ENCODE assay signal across 13 cellular contexts in genomic region chr14:72847721-72848120, GRCh38. TPM values are rescaled to one million over a fixed set of nuclear protein-coding genes. Genes with fewer than 3 reads are reported as not detected.
DNase-seq lines count a peak whose midpoint lies in the region; ATAC-seq and TF ChIP-seq lines count a peak whose summit lies in the region.
"Had no signal": no experiment of that assay in that cellular context is flagged by ENCODE, and none has a peak within 500 bp of the region (broad histone marks: within the 10 kb centered on the region; RNA-seq: fewer than 3 reads in every experiment).

No MANE protein-coding gene starts in this region.

- H3K4ac ChIP-seq in H9 (ENCODE audit: low read depth, low read length): no peak overlapping the region

- H3K36me3 Mint-ChIP-seq in H9 (ENCODE audit: insufficient read depth in 1 of 3, low read depth in 3 of 3): peaks cover 0 to 1% (median 0%) of the 10 kb centered on the region in 3 experiments; a peak in 1 of 7 replicates

- no peak overlapping the region for H4K8ac ChIP-seq in H9 (replicated peaks; ENCODE audit: insufficient read length, low read depth, low read length)

- no peak overlapping the region for H3K4me3 Mint-ChIP-seq in H9

- H2BK15ac ChIP-seq in H9 (ENCODE audit: low read depth, low read length): no peak overlapping the region

- no peaks in the 10 kb centered on the region for H3K79me1 ChIP-seq in H9 (ENCODE audit: insufficient read depth, low read depth, low read length, poor library complexity, severe bottlenecking)

- no peaks in the 10 kb centered on the region for H3K23me2 ChIP-seq in H9 (ENCODE audit: insufficient read length, low read depth, low read length, poor library complexity, severe bottlenecking)

- no peak overlapping the region for H3K56ac ChIP-seq in H9 (ENCODE audit: insufficient read length, low read depth, low read length)

- no peak overlapping the region for H3K23ac ChIP-seq in H9 (ENCODE audit: insufficient read length, low read depth, low read length)

- H3K9ac ChIP-seq in H9 (ENCODE audit: extremely low read depth, insufficient read length, low read length): no peak overlapping the region

- no peaks in the 10 kb centered on the region for H3K4me1 ChIP-seq in H9 (ENCODE audit: insufficient read depth, low read length)

- H2BK20ac ChIP-seq in H9 (ENCODE audit: low read depth, low read length, poor library complexity, severe bottlenecking): no peak overlapping the region

- H4K91ac ChIP-seq in H9 (ENCODE audit: insufficient read length, low read depth, low read length): no peak overlapping the region

- H3K4me2 ChIP-seq in H9 (ENCODE audit: insufficient read depth, insufficient read length, low read length): no peak overlapping the region
- H3K4me2 ChIP-seq: PC-9 had no signal

- no peak overlapping the region for H3T11ph ChIP-seq in H9 (ENCODE audit: low read length)

- H2BK120ac ChIP-seq in H9 (ENCODE audit: low read depth, low read length, poor library complexity, severe bottlenecking): no peak overlapping the region

- H2BK12ac ChIP-seq in H9 (ENCODE audit: insufficient read length, low read depth, low read length): no peak overlapping the region

- in situ Hi-C loops in Caki2 (cut with HindIII; ENCODE audit: low pct_unique_long_range_greater_than_20kb, low sequenced_read_pairs): no loop called here

- no peak overlapping the region for H4K5ac ChIP-seq in H9 (ENCODE audit: insufficient read length, low read depth, low read length)

- H2AK5ac ChIP-seq in H9 (ENCODE audit: insufficient read length, low read length): no peak overlapping the region

- H3K9me3 Mint-ChIP-seq in H9: no peaks in the 10 kb centered on the region

- TF ChIP-seq CTCF in H9 (conservative IDR thresholded peaks at IDR 0.05): no peak

- H3K27me3 ChIP-seq in H9 (ENCODE audit: insufficient read depth, low read length): no peaks in the 10 kb centered on the region; the same call in 1 of the 2 replicates

- no peaks in the 10 kb centered on the region for H4K20me1 ChIP-seq in H9 (ENCODE audit: control insufficient read depth, insufficient read depth, insufficient read length)

- peaks cover 20 to 26% of the 10 kb centered on the region in 2 experiments for H3K4me1 Mint-ChIP-seq in H9

- DNase-seq in Caki2 (ENCODE audit: low read depth) (peak; percentile 2), H9 (peak; percentile 40), SW480 (ENCODE audit: low spot score) (peak; percentile 17), iPS-NIHi11 (ENCODE audit: low spot score) (peak; percentile 61), NCI-H748 treated with DMSO at 0.1 percent for 48 hours (lab: John Stamatoyannopoulos, UW) (no peak), SW 1271 (lab: John Stamatoyannopoulos, UW) (no peak)
- DNase-seq: IMR-90, NCI-H1417 treated with DMSO at 0.1 percent for 48 hours, NCI-H1930, NCI-H526 treated with DMSO at 0.1 percent for 48 hours, PC-9 had no signal

- H3K27ac ChIP-seq in H9 (ENCODE audit: insufficient read length, low read depth, low read length): no peak overlapping the region
- H3K27ac ChIP-seq: C4-2B, PC-9 had no signal

- peaks cover 9% of the 10 kb centered on the region for H3K27me3 Mint-ChIP-seq in H9 (ENCODE audit: low read depth)

- H3K27ac Mint-ChIP-seq in H9: no peak overlapping the region

- no peak for ATAC-seq in esophagus mucosa

- no peak overlapping the region for H3K14ac ChIP-seq in H9 (ENCODE audit: insufficient read depth, low read length)

- no peaks in the 10 kb centered on the region for H3K9me3 ChIP-seq in H9 (ENCODE audit: control insufficient read depth, low read depth, low read length)

- no peak overlapping the region for H2AFZ ChIP-seq in H9 (ENCODE audit: low read length)
- H2AFZ ChIP-seq: PC-9 had no signal

- no peak overlapping the region for H3K18ac ChIP-seq in H9 (ENCODE audit: insufficient read length, low read depth, low read length)

- no peaks in the 10 kb centered on the region for H3K79me2 ChIP-seq in H9 (ENCODE audit: insufficient read depth, low read length)

- no peak overlapping the region for H2BK5ac ChIP-seq in H9 (ENCODE audit: insufficient read length, low read length)

- WGBS in H9 (ENCODE audit: extremely low coverage, insufficient read length, low lambda C conversion rate): no CpG with 5 or more reads among the region's 4 CpGs

RNA-seq across cellular contexts. Expression of gene DPF3, which starts 46.2 kb away (rescaled TPM):
- total RNA-seq in Caki2 (2014; rRNA removed; shearing (Covaris generic); ENCODE audit: low replicate concordance): not detected in 2 replicates
- total RNA-seq in H9 (2021) (not detected in 2 replicates), esophagus mucosa (1.1 TPM)
- total RNA-seq: PC-9 had no signal

Comparison
In these comparisons a context has a peak if more than half of its experiments do, and no peak if none do; other contexts are left out.
1. DNase-seq: peak in Caki2 (single experiment), H9 (single experiment), SW480 (single experiment) and iPS-NIHi11 (single experiment); none in NCI-H748 treated with DMSO at 0.1 percent for 48 hours (single experiment) and SW 1271 (0 of 2).